ENCODE assay signal across 8 cellular contexts in genomic region chr18:45621068-45621511, GRCh38. TPM values are rescaled to one million over a fixed set of nuclear protein-coding genes. Genes with fewer than 3 reads are reported as not detected.
DNase-seq lines count a peak whose midpoint lies in the region; ATAC-seq, FAIRE-seq and TF ChIP-seq lines count a peak whose summit lies in the region.

No MANE protein-coding gene starts in this region.

- 8 to 10% methylated on average over 5 of the region's 5 CpGs for WGBS in pancreas, 2 donors

- peak; percentile 77 to 93 (median 92) for TF ChIP-seq CTCF in pancreas (IDR thresholded peaks at IDR 0.05)

- no peaks in the 10 kb centered on the region for H3K9me3 ChIP-seq in pancreas

- H3K36me3 ChIP-seq in pancreas: no peaks in the 10 kb centered on the region

- H3K27ac ChIP-seq in pancreas: no peak overlapping the region

- ATAC-seq in HG02981 (IDR thresholded peaks at IDR 0.05; ENCODE audit: unreplicated experiment) (peak; percentile 71), pancreas (peak in 3 of 4 donors; percentile 72 to 80 (median 72)), HG03469 (IDR thresholded peaks at IDR 0.05; ENCODE audit: unreplicated experiment) (no peak)

- intact Hi-C loops in pancreas (cut with DNase I): no loop called here

- no peak overlapping the region for H3K4me3 ChIP-seq in pancreas

- no peaks in the 10 kb centered on the region for H3K27me3 ChIP-seq in pancreas

- DNase-seq in NOMO-1 (lab: John Stamatoyannopoulos, UW; ENCODE audit: unreplicated experiment in 2 of 2): peak; percentile 20 to 58
- no peak for DNase-seq in NOMO-1 treated with dmso at 0.1 percent for 144 hours (lab: John Stamatoyannopoulos, UW; ENCODE audit: unreplicated experiment)
- DNase-seq in NCI-H460 (ENCODE audit: extremely low read depth, low read depth): peak; percentile 28
- DNase-seq in activated CD8-positive, alpha-beta memory T cell treated with anti-CD3 and anti-CD28 coated beads for 24 hours: peak; percentile 68
- DNase-seq in fibroblast of gingiva (ENCODE audit: low read depth): peak; percentile 31
- DNase-seq in pancreas: peak in 3 of 6 donors; percentile 6 to 32 (median 17)

- no peak for FAIRE-seq in pancreas (lab: Jason Lieb, UNC)

- H3K4me1 ChIP-seq in pancreas: no peaks in the 10 kb centered on the region

RNA-seq across cellular contexts. Expression of gene SLC14A2, which starts 5.8 kb away (rescaled TPM):
- total RNA-seq in NCI-H460 (2014; rRNA removed; shearing (Covaris generic)): 0.12 TPM in 1 of 2 replicates, not detected in the other
- 0.03 TPM in 1 of 2 replicates, not detected in the other for polyA plus RNA-seq in NCI-H460 (2014; cell fraction: nucleus; rRNA removed)
- total RNA-seq in pancreas: under 1 TPM in 1 of 6 donors, not detected in 5; 0.04 TPM
- under 1 TPM in 1 of 2 donors, not detected in 1; 0.07 TPM for polyA plus RNA-seq in pancreas
